Comparison of ENCODE assay signal across 1 cellular context in the genomic region with DNA sequence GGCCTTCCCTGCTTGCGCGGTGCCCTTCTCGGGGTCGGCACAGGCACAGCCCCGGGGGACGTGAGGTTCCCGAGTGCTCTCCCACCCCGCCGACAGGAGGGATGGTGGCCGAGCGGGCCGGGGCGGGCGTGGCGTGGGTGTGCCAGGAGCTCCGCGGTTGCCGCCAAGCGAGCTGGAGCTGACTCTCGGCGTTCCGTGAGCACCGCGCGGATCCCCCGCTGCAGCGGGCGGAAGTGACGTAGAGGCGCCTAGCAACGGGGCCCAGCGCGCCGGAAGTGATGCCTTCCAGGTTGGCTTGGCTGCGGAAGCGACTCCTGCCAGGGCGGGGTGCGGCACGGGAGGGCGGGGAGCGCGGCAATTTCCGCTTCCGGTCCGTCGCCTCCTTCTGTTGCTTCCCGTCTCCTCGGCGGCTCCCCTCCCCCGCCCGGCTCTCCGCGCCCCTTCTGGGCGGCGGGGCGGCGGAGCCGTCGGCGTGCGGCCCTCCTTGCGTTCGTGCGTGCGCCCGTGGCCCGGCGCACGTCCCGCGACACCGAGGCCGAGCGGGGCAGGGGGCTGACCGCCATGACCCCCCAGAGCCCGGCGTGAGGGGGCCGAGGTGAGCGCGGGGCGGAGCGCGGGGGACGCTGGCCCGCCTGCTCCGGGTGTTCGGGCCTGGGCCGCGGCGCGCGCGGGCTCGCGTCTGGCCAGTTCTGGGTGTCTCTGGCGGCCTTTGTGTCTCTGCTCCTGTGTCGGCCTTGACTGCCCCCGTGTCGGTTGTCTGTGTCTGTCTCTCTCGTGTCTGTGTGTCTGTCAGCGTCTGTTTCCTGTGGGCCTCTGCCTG.
TF ChIP-seq lines count a peak whose summit lies in the region.

A gene (plus strand): TSS at position 386 of the 820 bp plus-strand sequence. CDS start 3,402 bp downstream, outside the sequence.

TF ChIP-seq in K562, 482 proteins besides CTCF, POLR2A, EP300 and RAD21 (continued from another document):
- TF ChIP-seq, protein P1, sequence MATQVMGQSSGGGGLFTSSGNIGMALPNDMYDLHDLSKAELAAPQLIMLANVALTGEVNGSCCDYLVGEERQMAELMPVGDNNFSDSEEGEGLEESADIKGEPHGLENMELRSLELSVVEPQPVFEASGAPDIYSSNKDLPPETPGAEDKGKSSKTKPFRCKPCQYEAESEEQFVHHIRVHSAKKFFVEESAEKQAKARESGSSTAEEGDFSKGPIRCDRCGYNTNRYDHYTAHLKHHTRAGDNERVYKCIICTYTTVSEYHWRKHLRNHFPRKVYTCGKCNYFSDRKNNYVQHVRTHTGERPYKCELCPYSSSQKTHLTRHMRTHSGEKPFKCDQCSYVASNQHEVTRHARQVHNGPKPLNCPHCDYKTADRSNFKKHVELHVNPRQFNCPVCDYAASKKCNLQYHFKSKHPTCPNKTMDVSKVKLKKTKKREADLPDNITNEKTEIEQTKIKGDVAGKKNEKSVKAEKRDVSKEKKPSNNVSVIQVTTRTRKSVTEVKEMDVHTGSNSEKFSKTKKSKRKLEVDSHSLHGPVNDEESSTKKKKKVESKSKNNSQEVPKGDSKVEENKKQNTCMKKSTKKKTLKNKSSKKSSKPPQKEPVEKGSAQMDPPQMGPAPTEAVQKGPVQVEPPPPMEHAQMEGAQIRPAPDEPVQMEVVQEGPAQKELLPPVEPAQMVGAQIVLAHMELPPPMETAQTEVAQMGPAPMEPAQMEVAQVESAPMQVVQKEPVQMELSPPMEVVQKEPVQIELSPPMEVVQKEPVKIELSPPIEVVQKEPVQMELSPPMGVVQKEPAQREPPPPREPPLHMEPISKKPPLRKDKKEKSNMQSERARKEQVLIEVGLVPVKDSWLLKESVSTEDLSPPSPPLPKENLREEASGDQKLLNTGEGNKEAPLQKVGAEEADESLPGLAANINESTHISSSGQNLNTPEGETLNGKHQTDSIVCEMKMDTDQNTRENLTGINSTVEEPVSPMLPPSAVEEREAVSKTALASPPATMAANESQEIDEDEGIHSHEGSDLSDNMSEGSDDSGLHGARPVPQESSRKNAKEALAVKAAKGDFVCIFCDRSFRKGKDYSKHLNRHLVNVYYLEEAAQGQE (CRISPR knock-in tag; IDR thresholded peaks at IDR 0.05; ENCODE audit: low read depth): 0 out of 2 replicates have a peak, but pooled peaks have one; percentile 65
- no peak for TF ChIP-seq ZNF561 (CRISPR knock-in tag; conservative IDR thresholded peaks at IDR 0.05)
- no peak for TF ChIP-seq SMARCA4 (IDR thresholded peaks at IDR 0.05)
- TF ChIP-seq KDM2B (CRISPR knock-in tag; IDR thresholded peaks at IDR 0.05): 0 out of 2 replicates have a peak, but pooled peaks have one; percentile 19
- TF ChIP-seq PRPF4 (IDR thresholded peaks at IDR 0.05; ENCODE audit: insufficient read depth, low read depth, low read length, poor library complexity, severe bottlenecking): no peak
- TF ChIP-seq NRF1 (conservative IDR thresholded peaks at IDR 0.05 in 1 of 2, IDR thresholded peaks at IDR 0.05 in 1 of 2): peak; percentile 44 to 62; a peak in 3 of 4 replicates
- no peak for TF ChIP-seq MEF2A (IDR thresholded peaks at IDR 0.05; ENCODE audit: control insufficient read depth, low read depth, low read length)
- no peak for TF ChIP-seq GABPB2 (CRISPR knock-in tag; conservative IDR thresholded peaks at IDR 0.05)
- TF ChIP-seq POLR3G (IDR thresholded peaks at IDR 0.05; ENCODE audit: extremely low read depth, insufficient read length, insufficient replicate concordance): no peak
- TF ChIP-seq BCL6 (CRISPR knock-in tag; IDR thresholded peaks at IDR 0.05): no peak
- TF ChIP-seq JUND (IDR thresholded peaks at IDR 0.05; ENCODE audit: borderline replicate concordance, low read depth, low read length): peak; percentile 37; the same call in 1 of the 2 replicates
- no peak; the same call in 2 of the 3 replicates for TF ChIP-seq JUND (tag; IDR thresholded peaks at IDR 0.05; ENCODE audit: borderline replicate concordance, low read depth, low read length)
- TF ChIP-seq, protein P2, sequence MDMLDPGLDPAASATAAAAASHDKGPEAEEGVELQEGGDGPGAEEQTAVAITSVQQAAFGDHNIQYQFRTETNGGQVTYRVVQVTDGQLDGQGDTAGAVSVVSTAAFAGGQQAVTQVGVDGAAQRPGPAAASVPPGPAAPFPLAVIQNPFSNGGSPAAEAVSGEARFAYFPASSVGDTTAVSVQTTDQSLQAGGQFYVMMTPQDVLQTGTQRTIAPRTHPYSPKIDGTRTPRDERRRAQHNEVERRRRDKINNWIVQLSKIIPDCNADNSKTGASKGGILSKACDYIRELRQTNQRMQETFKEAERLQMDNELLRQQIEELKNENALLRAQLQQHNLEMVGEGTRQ (CRISPR knock-in tag; IDR thresholded peaks at IDR 0.05): no peak
- peak in 1 of 2 experiments; percentile 71; a peak in 2 of 4 replicates for TF ChIP-seq SRF (CRISPR knock-in tag; IDR thresholded peaks at IDR 0.05)
